Comparison of ENCODE assay signal across 7 cellular contexts in the genomic region with DNA sequence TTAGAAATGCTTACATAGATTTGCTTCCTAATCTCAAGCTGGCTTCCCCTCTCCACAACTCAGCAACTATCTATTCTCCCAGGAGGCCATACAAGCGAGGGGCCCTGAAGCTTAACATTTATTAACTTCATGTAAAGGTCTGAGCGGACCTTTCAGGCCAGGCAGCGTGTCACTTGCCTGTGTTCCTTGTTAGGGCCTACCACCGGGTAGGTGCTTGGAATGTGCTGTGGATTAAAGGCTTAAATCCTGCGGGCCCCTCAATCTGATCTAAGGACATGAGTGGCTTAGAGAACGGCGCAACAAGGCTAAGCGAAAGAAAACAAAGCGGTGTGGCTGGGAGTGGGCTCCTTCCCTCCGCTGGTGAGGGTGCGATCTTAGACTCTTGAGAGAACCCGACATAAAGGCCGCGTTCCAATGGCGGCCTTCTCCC. TPM values are rescaled to one million over a fixed set of nuclear protein-coding genes. Genes with fewer than 3 reads are reported as not detected.
DNase-seq lines count a peak whose midpoint lies in the region; ATAC-seq, FAIRE-seq and TF ChIP-seq lines count a peak whose summit lies in the region.

No MANE protein-coding gene starts in this region.

- no peaks in the 10 kb centered on the region for H3K9me1 ChIP-seq in endothelial cell of umbilical vein (replicated peaks; ENCODE audit: control insufficient read depth, extremely low read depth, insufficient read depth, low read length)

- H3K27ac ChIP-seq in endothelial cell of umbilical vein (ENCODE audit: insufficient read depth, low read depth, low read length) (peak overlapping the region; percentile 86), neural cell (ENCODE audit: low read length) (peak overlapping the region; percentile 98)

- H3K36me3 ChIP-seq in endothelial cell of umbilical vein (ENCODE audit: control insufficient read depth in 2 of 2, extremely low read depth in 1 of 2, insufficient read depth in 2 of 2, low read length in 2 of 2) (no peaks in the 10 kb centered on the region), neural cell (ENCODE audit: insufficient read depth, low read length) (no peaks in the 10 kb centered on the region)

- no peak for TF ChIP-seq EP300 in neural cell (conservative IDR thresholded peaks at IDR 0.05; ENCODE audit: poor library complexity, severe bottlenecking)

- H2AFZ ChIP-seq in endothelial cell of umbilical vein (ENCODE audit: low read depth, low read length), result peak overlapping the region; percentile 2
- peak overlapping the region; percentile 86 for H2AFZ ChIP-seq in neural cell (ENCODE audit: low read depth, low read length)

- no peak for FAIRE-seq in endothelial cell of umbilical vein (lab: Jason Lieb, UNC)

- H3K79me2 ChIP-seq in endothelial cell of umbilical vein (ENCODE audit: control insufficient read depth, insufficient read depth, low read length), result peaks cover 42% of the 10 kb centered on the region
- H3K79me2 ChIP-seq in neural cell (replicated peaks; ENCODE audit: insufficient read depth, low read length), result peaks cover 41% of the 10 kb centered on the region

- CTCF ChIA-PET in endothelial cell of umbilical vein (lab: Charles Lee), result interaction anchor here (1.0 kb wide), 1 partner anchor 19 kb away, joined by 4 read pairs; no protein-coding TSS in a partner anchor

- no peaks in the 10 kb centered on the region for H3K27me3 ChIP-seq in endothelial cell of umbilical vein (ENCODE audit: control insufficient read depth in 2 of 2, insufficient read depth in 2 of 2, low read length in 2 of 2)
- no peaks in the 10 kb centered on the region for H3K27me3 ChIP-seq in neural cell (ENCODE audit: insufficient read depth, low read depth, low read length)

- H3K4me2 ChIP-seq in endothelial cell of umbilical vein (ENCODE audit: insufficient read depth, low read length) (peak overlapping the region; percentile 85), neural cell (ENCODE audit: low read length) (peak overlapping the region; percentile 95)

- TF ChIP-seq CTCF in endothelial cell of umbilical vein (IDR thresholded peaks at IDR 0.05; ENCODE audit: extremely low read depth in 1 of 2, insufficient read depth in 1 of 2, low read depth in 1 of 2, low read length in 2 of 2), result no peak
- TF ChIP-seq CTCF in neural cell (IDR thresholded peaks at IDR 0.05; ENCODE audit: poor library complexity, severe bottlenecking), result no peak

- H3F3A ChIP-seq in neural cell (ENCODE audit: insufficient read depth, low read length, poor library complexity, severe bottlenecking), result peaks cover 4% of the 10 kb centered on the region

- peak; percentile 6 for ATAC-seq in GM19467 (IDR thresholded peaks at IDR 0.05; ENCODE audit: unreplicated experiment)
- no peak for ATAC-seq in HG02763 (IDR thresholded peaks at IDR 0.05; ENCODE audit: unreplicated experiment)

- intact Hi-C loops in endothelial cell of umbilical vein (cut with micrococcal nuclease), result loop anchor here (1.0 to 10.0 kb wide), 7 partner anchors 9 to 666 kb away; partner anchors contain the start of genes AFF4, SHROOM1 and ZCCHC10

- no peak for TF ChIP-seq RAD21 in neural cell (conservative IDR thresholded peaks at IDR 0.05)

- H3K9ac ChIP-seq in endothelial cell of umbilical vein (replicated peaks; ENCODE audit: extremely low read depth, insufficient read depth, low read length) (peak overlapping the region; percentile 96), neural cell (ENCODE audit: low read length) (peak overlapping the region; percentile 99)

- dilution Hi-C loops in endothelial cell of umbilical vein (cut with MboI; ENCODE audit: extremely low pct_ligation_motif_present, low sequenced_read_pairs), result no loop called here

- peaks cover 4% of the 10 kb centered on the region for H4K20me1 ChIP-seq in endothelial cell of umbilical vein (replicated peaks; ENCODE audit: control insufficient read depth, extremely low read depth, insufficient read depth, low read length)
- peaks cover 3% of the 10 kb centered on the region for H4K20me1 ChIP-seq in neural cell (ENCODE audit: insufficient read depth)

- peak overlapping the region; percentile 15 to 90 (median 61) for H3K4me3 ChIP-seq in endothelial cell of umbilical vein (replicated peaks in 1 of 3; ENCODE audit: insufficient read depth in 1 of 3, low read depth in 1 of 3, low read length in 3 of 3)
- peak overlapping the region; percentile 92 for H3K4me3 ChIP-seq in neural cell (ENCODE audit: low read length)

- H3K4me1 ChIP-seq in endothelial cell of umbilical vein (ENCODE audit: control insufficient read depth, extremely low read depth, insufficient read depth, low read length), result peaks cover 37% of the 10 kb centered on the region

- POLR2A ChIA-PET in endothelial cell of umbilical vein (lab: Charles Lee), result interaction anchor here (0.6 to 1.4 kb wide), 7 partner anchors 24 to 1064 kb away, joined by 3 to 9 read pairs (median 3); partner anchors contain the start of genes AFF4, TCF7, VDAC1 and ZCCHC10

- no peaks in the 10 kb centered on the region for H3K9me3 ChIP-seq in endothelial cell of umbilical vein (replicated peaks; ENCODE audit: control insufficient read depth, insufficient read depth, low read length)
- H3K9me3 ChIP-seq in neural cell (ENCODE audit: low read length), result no peaks in the 10 kb centered on the region

- H3K9me2 ChIP-seq in neural cell (ENCODE audit: insufficient read depth, low read length), result no peaks in the 10 kb centered on the region

- DNase-seq in OCI-M1 (lab: John Stamatoyannopoulos, UW), result peak; percentile 75
- DNase-seq in endothelial cell of umbilical vein (ENCODE audit: low read depth, low spot score), result no peak
- DNase-seq in NCI-H526 (lab: John Stamatoyannopoulos, UW), result no peak
- no peak for DNase-seq in cerebellar cortex (ENCODE audit: low spot score)

- TSS peak; percentile 91 for BruUV-seq in endothelial cell of umbilical vein (replicated peaks; lab: Mats Ljungman, UMichigan)

- TF ChIP-seq POLR2A in endothelial cell of umbilical vein (IDR thresholded peaks at IDR 0.05; ENCODE audit: low read depth, low read length), result no peak

TF ChIP-seq in endothelial cell of umbilical vein, 7 proteins besides CTCF, POLR2A, EP300 and RAD21:
- TF ChIP-seq GATA2 (IDR thresholded peaks at IDR 0.05; ENCODE audit: insufficient read depth, insufficient read length, low read depth, low read length) (no peak), MYC (IDR thresholded peaks at IDR 0.05; ENCODE audit: low read depth, low read length) (no peak), EZH2 (IDR thresholded peaks at IDR 0.05; ENCODE audit: borderline replicate concordance, low read depth, low read length, severe bottlenecking) (no peak), FOS (IDR thresholded peaks at IDR 0.05; ENCODE audit: borderline replicate concordance, insufficient read depth, low read length) (no peak)
- TF ChIP-seq, protein P1, sequence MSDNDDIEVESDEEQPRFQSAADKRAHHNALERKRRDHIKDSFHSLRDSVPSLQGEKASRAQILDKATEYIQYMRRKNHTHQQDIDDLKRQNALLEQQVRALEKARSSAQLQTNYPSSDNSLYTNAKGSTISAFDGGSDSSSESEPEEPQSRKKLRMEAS (IDR thresholded peaks at IDR 0.05; ENCODE audit: insufficient read depth, insufficient read length), result no peak
TF ChIP-seq in endothelial cell of umbilical vein: peak in this region for 0.

TF ChIP-seq in neural cell, 6 proteins besides CTCF, POLR2A, EP300 and RAD21:
- no peak for TF ChIP-seq POLR2AphosphoS5 (IDR thresholded peaks at IDR 0.05)
- TF ChIP-seq MXI1 (conservative IDR thresholded peaks at IDR 0.05; ENCODE audit: poor library complexity, severe bottlenecking), result no peak
- TF ChIP-seq SMC3 (conservative IDR thresholded peaks at IDR 0.05; ENCODE audit: poor library complexity), result peak; percentile 24
TF ChIP-seq in neural cell: peak in this region for 1.

RNA-seq across cellular contexts. Expression of gene HSPA4, which starts 0.7 kb away (rescaled TPM):
- total RNA-seq in endothelial cell of umbilical vein, result 157 and 161 TPM in 2 replicates
- polyA plus RNA-seq in endothelial cell of umbilical vein, result 7.1 and 11.2 TPM in 2 replicates
- polyA plus RNA-seq in endothelial cell of umbilical vein (2011; cell fraction: cytosol; rRNA removed), result 28.0 and 31.1 TPM in 2 replicates
- 26.9 and 40.3 TPM in 2 replicates for polyA plus RNA-seq in endothelial cell of umbilical vein (2011; cell fraction: nucleus; rRNA removed)
- polyA plus RNA-seq in endothelial cell of umbilical vein (2012), result 88.6 and 155 TPM in 2 replicates
- 26.7 and 30.9 TPM in 2 replicates for polyA minus RNA-seq in endothelial cell of umbilical vein
- polyA minus RNA-seq in endothelial cell of umbilical vein (2011; cell fraction: cytosol; rRNA and poly(A)+ RNA removed), result 58.8 TPM
- 16.5 and 23.7 TPM in 2 replicates for polyA minus RNA-seq in endothelial cell of umbilical vein (2011; cell fraction: nucleus; rRNA and poly(A)+ RNA removed)
- 75.7 and 75.9 TPM in 2 replicates for polyA plus RNA-seq in neural cell
- 203 and 218 TPM in 2 replicates for polyA minus RNA-seq in neural cell

RNA-seq across cellular contexts. Expression of gene ZCCHC10, which starts 24.8 kb away (rescaled TPM):
- total RNA-seq in endothelial cell of umbilical vein, result 25.9 and 30.5 TPM in 2 replicates
- 32.1 and 35.3 TPM in 2 replicates for polyA plus RNA-seq in endothelial cell of umbilical vein
- polyA plus RNA-seq in endothelial cell of umbilical vein (2011; cell fraction: cytosol; rRNA removed), result 39.3 and 42.5 TPM in 2 replicates
- 15.9 and 19.4 TPM in 2 replicates for polyA plus RNA-seq in endothelial cell of umbilical vein (2011; cell fraction: nucleus; rRNA removed)
- 31.2 and 51.6 TPM in 2 replicates for polyA plus RNA-seq in endothelial cell of umbilical vein (2012)
- polyA minus RNA-seq in endothelial cell of umbilical vein, result 10.2 and 17.1 TPM in 2 replicates
- polyA minus RNA-seq in endothelial cell of umbilical vein (2011; cell fraction: cytosol; rRNA and poly(A)+ RNA removed), result 5.4 TPM
- 4.7 and 9.3 TPM in 2 replicates for polyA minus RNA-seq in endothelial cell of umbilical vein (2011; cell fraction: nucleus; rRNA and poly(A)+ RNA removed)
- polyA plus RNA-seq in neural cell, result 68.0 and 70.3 TPM in 2 replicates
- polyA minus RNA-seq in neural cell, result 43.3 and 48.6 TPM in 2 replicates
